8 cellular contexts compared by ENCODE assay signal in the genomic region with DNA sequence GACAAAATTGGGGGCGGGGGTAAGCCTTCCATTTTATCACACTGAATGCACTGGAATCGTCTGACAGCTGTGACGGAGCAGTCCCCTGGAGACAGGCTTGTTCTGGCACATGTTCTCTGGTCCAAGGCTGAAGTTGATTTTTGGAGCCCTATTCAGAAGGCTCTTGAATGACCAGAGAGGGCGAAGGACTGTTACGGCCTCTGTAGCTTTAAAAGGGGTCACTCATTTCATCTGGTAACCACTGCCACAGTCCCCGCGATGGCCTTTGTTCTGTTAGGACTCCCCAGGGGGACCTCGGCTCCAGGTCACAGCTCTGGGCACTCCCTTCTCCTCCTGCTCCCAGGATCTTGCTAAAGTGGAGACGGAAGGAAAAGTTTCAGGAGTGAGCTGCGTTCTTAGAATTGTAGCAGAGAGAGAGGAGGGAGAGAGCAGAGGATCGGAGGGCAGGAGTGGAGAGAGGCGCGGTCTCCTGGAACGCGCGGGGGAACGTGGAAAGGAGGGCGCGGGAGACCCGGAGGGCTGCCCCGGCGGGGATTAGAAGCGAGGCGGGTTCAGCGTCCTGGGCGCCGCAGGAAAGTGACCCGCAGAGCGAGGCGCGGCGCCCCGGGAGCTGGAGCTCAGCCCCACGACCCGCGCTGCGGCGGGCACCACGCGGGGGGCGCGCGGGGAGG.
DNase-seq lines count a peak whose midpoint lies in the region; TF ChIP-seq lines count a peak whose summit lies in the region.

No MANE protein-coding gene starts in this region.

- WGBS in suprapubic skin, result 2% methylated on average over 32 of the region's 43 CpGs

- H3K36me3 ChIP-seq in adipocyte (ENCODE audit: control insufficient read depth, insufficient read depth, low read length, severe bottlenecking) (no peaks in the 10 kb centered on the region), suprapubic skin (no peaks in the 10 kb centered on the region)

- no peaks in the 10 kb centered on the region for H3K9me3 Mint-ChIP-seq in activated naive CD4-positive, alpha-beta T cell treated with anti-CD3 and anti-CD28 coated beads for 36 hours

- H3K27ac Mint-ChIP-seq in activated naive CD4-positive, alpha-beta T cell treated with anti-CD3 and anti-CD28 coated beads for 36 hours, result no peak overlapping the region

- no peak for TF ChIP-seq POLR2A in suprapubic skin (IDR thresholded peaks at IDR 0.05)

- peaks cover 2% of the 10 kb centered on the region for H3K36me3 Mint-ChIP-seq in activated naive CD4-positive, alpha-beta T cell treated with anti-CD3 and anti-CD28 coated beads for 36 hours (ENCODE audit: low read depth)

- H3K4me3 ChIP-seq in adipocyte (ENCODE audit: low read length), result peak overlapping the region; percentile 56
- H3K4me3 ChIP-seq in suprapubic skin, result peak overlapping the region; percentile 38

- peaks cover 34% of the 10 kb centered on the region for H3K27me3 Mint-ChIP-seq in activated naive CD4-positive, alpha-beta T cell treated with anti-CD3 and anti-CD28 coated beads for 36 hours (ENCODE audit: low read depth)

- peaks cover 10% of the 10 kb centered on the region for H3K4me1 ChIP-seq in adipocyte (ENCODE audit: control insufficient read depth, insufficient read depth, low read length)
- peaks cover 9% of the 10 kb centered on the region for H3K4me1 ChIP-seq in suprapubic skin

- no peaks in the 10 kb centered on the region for H3K9me3 ChIP-seq in adipocyte (ENCODE audit: control insufficient read depth, low read length)
- H3K9me3 ChIP-seq in suprapubic skin, result no peaks in the 10 kb centered on the region

- no peak overlapping the region for H3K9ac ChIP-seq in adipocyte (ENCODE audit: low read length)

- no peak for TF ChIP-seq EP300 in suprapubic skin (IDR thresholded peaks at IDR 0.05)

- H3K4me1 Mint-ChIP-seq in activated naive CD4-positive, alpha-beta T cell treated with anti-CD3 and anti-CD28 coated beads for 36 hours (ENCODE audit: low read depth), result peaks cover 13% of the 10 kb centered on the region

- H3K27me3 ChIP-seq in adipocyte (replicated peaks; ENCODE audit: control insufficient read depth, insufficient read depth, low read length) (peaks cover 36% of the 10 kb centered on the region), suprapubic skin (peaks cover 27% of the 10 kb centered on the region)

- intact Hi-C loops in activated naive CD4-positive, alpha-beta T cell treated with anti-CD3 and anti-CD28 coated beads for 36 hours (cut with micrococcal nuclease), result no loop called here

- CTCF ChIA-PET in activated naive CD4-positive, alpha-beta T cell treated with anti-CD3 and anti-CD28 coated beads for 36 hours (lab: Charles Lee), result interaction anchor here (0.5 kb wide), 1 partner anchor 9 kb away, joined by 3 read pairs; no protein-coding TSS in a partner anchor

- no peak for DNase-seq in activated naive CD4-positive, alpha-beta T cell treated with anti-CD3 and anti-CD28 coated beads for 36 hours
- no peak for DNase-seq in activated naive CD4-positive, alpha-beta T cell treated with Interleukin-2 at 50 U/mL for 16 hours
- DNase-seq in adipocyte (ENCODE audit: low read depth) (peak; percentile 18), iPS-NIHi7 (ENCODE audit: extremely low spot score) (peak; percentile 18), suprapubic skin (ENCODE audit: low spot score in 2 of 2) (no peak), NCI-H1694 treated with DMSO at 0.1 percent for 48 hours (lab: John Stamatoyannopoulos, UW) (no peak), NCI-H187 (lab: John Stamatoyannopoulos, UW) (no peak), HPDE6-E6E7 (ENCODE audit: extremely low spot score) (no peak)

- H3K27ac ChIP-seq in suprapubic skin, result no peak overlapping the region

- H3K4me3 Mint-ChIP-seq in activated naive CD4-positive, alpha-beta T cell treated with anti-CD3 and anti-CD28 coated beads for 36 hours, result peak overlapping the region; percentile 74

- TF ChIP-seq CTCF in suprapubic skin (IDR thresholded peaks at IDR 0.05), result no peak

Comparison
In these comparisons a context has a peak if more than half of its experiments do, and no peak if none do; other contexts are left out.
1. DNase-seq: peak in adipocyte (single experiment) and iPS-NIHi7 (single experiment); none in activated naive CD4-positive, alpha-beta T cell treated with anti-CD3 and anti-CD28 coated beads for 36 hours (single experiment), activated naive CD4-positive, alpha-beta T cell treated with Interleukin-2 at 50 U/mL for 16 hours (single experiment), suprapubic skin (0 of 2), NCI-H1694 treated with DMSO at 0.1 percent for 48 hours (single experiment), NCI-H187 (0 of 2) and HPDE6-E6E7 (single experiment).